In the genomic region with DNA sequence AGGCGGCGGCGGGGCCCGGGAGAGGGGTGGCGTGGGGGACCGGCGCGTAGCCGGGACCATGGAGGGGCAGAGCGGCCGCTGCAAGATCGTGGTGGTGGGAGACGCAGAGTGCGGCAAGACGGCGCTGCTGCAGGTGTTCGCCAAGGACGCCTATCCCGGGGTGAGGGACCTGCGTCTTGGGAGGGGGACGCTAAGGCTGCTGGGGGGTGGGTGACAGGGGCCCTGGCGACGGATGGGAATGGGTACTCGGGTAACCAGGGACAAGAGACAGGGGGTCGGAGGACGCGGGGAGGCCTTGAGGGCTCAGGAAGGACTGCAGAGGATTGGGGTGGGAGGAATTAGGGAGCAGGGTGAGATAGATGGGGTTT, we compare ENCODE assay signal across 9 cellular contexts. TPM values are rescaled to one million over a fixed set of nuclear protein-coding genes. Genes with fewer than 3 reads are reported as not detected.
DNase-seq lines count a peak whose midpoint lies in the region; ATAC-seq and TF ChIP-seq lines count a peak whose summit lies in the region.
"Had no signal": no experiment of that assay in that cellular context is flagged by ENCODE, and none has a peak within 500 bp of the region (broad histone marks: within the 10 kb centered on the region; RNA-seq: fewer than 3 reads in every experiment).

No MANE protein-coding gene starts in this region.

- H3K36me3 ChIP-seq in SJCRH30 (no peaks in the 10 kb centered on the region), esophagus squamous epithelium (no peaks in the 10 kb centered on the region)

- in situ Hi-C loops in GM13977 (cut with MboI; ENCODE audit: low pct_unique_long_range_greater_than_20kb, low sequenced_read_pairs, unreplicated experiment): no loop called here

- no TSS peak for BruUV-seq in Calu3 (replicated peaks; lab: Mats Ljungman, UMichigan)

- CTCF ChIA-PET in Calu3 (lab: Charles Lee): interaction anchor here (0.6 to 1.8 kb wide), 3 partner anchors 104 to 308 kb away, joined by 4 to 28 read pairs (median 5); no protein-coding TSS in a partner anchor

- peaks cover 40% of the 10 kb centered on the region for H3K36me3 Mint-ChIP-seq in Calu3 (ENCODE audit: insufficient read depth, unreplicated experiment)

- H3K27ac ChIP-seq in SJCRH30: no peak overlapping the region
- H3K27ac ChIP-seq in esophagus squamous epithelium: peak overlapping the region; percentile 48 to 87 (median 67)

- 10% methylated on average over 18 to 21 of the region's 27 CpGs for WGBS in esophagus squamous epithelium, 2 donors

- no peak for TF ChIP-seq POLR2A in esophagus squamous epithelium (IDR thresholded peaks at IDR 0.05)

- DNase-seq in Calu3: no peak
- DNase-seq in SJCRH30: no peak
- DNase-seq in esophagus squamous epithelium (lab: John Stamatoyannopoulos, UW): no peak
- peak; percentile 43 for DNase-seq in retina
- no peak for DNase-seq in germinal center (ENCODE audit: low spot score)
- no peak for DNase-seq in NCI-H2227 treated with DMSO at 0.1 percent for 48 hours (lab: John Stamatoyannopoulos, UW)
- no peak for DNase-seq in GM13977 (ENCODE audit: low spot score)

- peaks cover 43% of the 10 kb centered on the region for H3K27me3 Mint-ChIP-seq in Calu3 (ENCODE audit: unreplicated experiment)

- peak overlapping the region; percentile 59 for H3K4me3 ChIP-seq in SJCRH30
- H3K4me3 ChIP-seq in esophagus squamous epithelium: peak overlapping the region; percentile 35 to 80 (median 60)

- peaks cover 5% of the 10 kb centered on the region; the same call in 1 of the 2 replicates for H3K27me3 ChIP-seq in SJCRH30
- H3K27me3 ChIP-seq in esophagus squamous epithelium: no peaks in the 10 kb centered on the region

- H3K4me1 Mint-ChIP-seq in Calu3 (ENCODE audit: low read depth, unreplicated experiment): peaks cover 16% of the 10 kb centered on the region

- H3K9me3 ChIP-seq in SJCRH30 (replicated peaks) (no peaks in the 10 kb centered on the region), esophagus squamous epithelium (no peaks in the 10 kb centered on the region)

- peaks cover 9% of the 10 kb centered on the region for H3K4me1 ChIP-seq in SJCRH30
- peaks cover 11 to 39% (median 14%) of the 10 kb centered on the region in 3 donors for H3K4me1 ChIP-seq in esophagus squamous epithelium

- intact Hi-C loops in Calu3 (cut with micrococcal nuclease; ENCODE audit: unreplicated experiment) (loop anchor here (2.0 to 10.0 kb wide), 2 partner anchors 104 to 320 kb away; no protein-coding TSS in a partner anchor), esophagus squamous epithelium (cut with DNase I) (loop anchor here (10.0 kb wide), 1 partner anchor 100 kb away; a partner anchor contains a TSS)

- H3K9me3 Mint-ChIP-seq in Calu3 (ENCODE audit: low read depth, unreplicated experiment): no peaks in the 10 kb centered on the region

- ATAC-seq in HG02763 (IDR thresholded peaks at IDR 0.05; ENCODE audit: unreplicated experiment): no peak

- TF ChIP-seq CTCF in Calu3 (IDR thresholded peaks at IDR 0.05; ENCODE audit: unreplicated experiment) (no peak), esophagus squamous epithelium (IDR thresholded peaks at IDR 0.05) (no peak), GM13977 (IDR thresholded peaks at IDR 0.05; ENCODE audit: extremely low read depth, insufficient read depth, missing control alignments) (no peak)

- peak overlapping the region; percentile 79 for H3K4me3 Mint-ChIP-seq in Calu3 (ENCODE audit: low read depth, unreplicated experiment)

- no peak overlapping the region for H3K27ac Mint-ChIP-seq in Calu3 (ENCODE audit: unreplicated experiment)

RNA-seq across cellular contexts. Expression of a gene that starts 0.2 kb away (rescaled TPM):
- total RNA-seq in Calu3 (2022): 0.15 and 0.40 TPM in 2 replicates
- 0.68 and 0.79 TPM in 2 replicates for total RNA-seq in SJCRH30 (2014; rRNA removed; shearing (Covaris generic))
- under 1 TPM in 3 of 4 donors, not detected in 1; 0.30 to 0.76 (median 0.53) TPM for total RNA-seq in esophagus squamous epithelium
- total RNA-seq: LHCN-M2 had no signal

RNA-seq across cellular contexts. Expression of a gene that starts 3.1 kb away (rescaled TPM):
- total RNA-seq in Calu3 (2022): 149 and 156 TPM in 2 replicates
- 32.5 and 34.9 TPM in 2 replicates for total RNA-seq in SJCRH30 (2014; rRNA removed; shearing (Covaris generic))
- total RNA-seq in esophagus squamous epithelium: 100 to 1,000 TPM in 3 of 4 donors, 10 to 100 TPM in 1; 50.5 to 154 (median 110) TPM

RNA-seq across cellular contexts. Expression of a gene that starts 18.7 kb away (rescaled TPM):
- total RNA-seq in Calu3 (2022): 98.6 and 195 TPM in 2 replicates
- 0.33 TPM in 1 of 2 replicates, not detected in the other for total RNA-seq in SJCRH30 (2014; rRNA removed; shearing (Covaris generic))
- total RNA-seq in esophagus squamous epithelium: 10 to 100 TPM in 3 of 4 donors, 1 to 10 TPM in 1; 5.9 to 24.4 (median 13.6) TPM

RNA-seq across cellular contexts. Expression of a gene that starts 27.1 kb away (rescaled TPM):
- 1,193 and 1,292 TPM in 2 replicates for total RNA-seq in Calu3 (2022)
- total RNA-seq in SJCRH30 (2014; rRNA removed; shearing (Covaris generic)): 3,033 and 3,236 TPM in 2 replicates
- 1,000 to 10,000 TPM in 3 of 4 donors, 100 to 1,000 TPM in 1; 775 to 1,810 (median 1,289) TPM for total RNA-seq in esophagus squamous epithelium

RNA-seq across cellular contexts. Expression of a gene that starts 44.9 kb away (rescaled TPM):
- total RNA-seq in Calu3 (2022) (32.8 and 35.4 TPM in 2 replicates), esophagus squamous epithelium (1 to 10 TPM; 7.4 to 9.8 (median 8.5) TPM)
- total RNA-seq in SJCRH30 (2014; rRNA removed; shearing (Covaris generic)): 10.8 and 11.9 TPM in 2 replicates
